8 cellular contexts compared by ENCODE assay signal in the genomic region with DNA sequence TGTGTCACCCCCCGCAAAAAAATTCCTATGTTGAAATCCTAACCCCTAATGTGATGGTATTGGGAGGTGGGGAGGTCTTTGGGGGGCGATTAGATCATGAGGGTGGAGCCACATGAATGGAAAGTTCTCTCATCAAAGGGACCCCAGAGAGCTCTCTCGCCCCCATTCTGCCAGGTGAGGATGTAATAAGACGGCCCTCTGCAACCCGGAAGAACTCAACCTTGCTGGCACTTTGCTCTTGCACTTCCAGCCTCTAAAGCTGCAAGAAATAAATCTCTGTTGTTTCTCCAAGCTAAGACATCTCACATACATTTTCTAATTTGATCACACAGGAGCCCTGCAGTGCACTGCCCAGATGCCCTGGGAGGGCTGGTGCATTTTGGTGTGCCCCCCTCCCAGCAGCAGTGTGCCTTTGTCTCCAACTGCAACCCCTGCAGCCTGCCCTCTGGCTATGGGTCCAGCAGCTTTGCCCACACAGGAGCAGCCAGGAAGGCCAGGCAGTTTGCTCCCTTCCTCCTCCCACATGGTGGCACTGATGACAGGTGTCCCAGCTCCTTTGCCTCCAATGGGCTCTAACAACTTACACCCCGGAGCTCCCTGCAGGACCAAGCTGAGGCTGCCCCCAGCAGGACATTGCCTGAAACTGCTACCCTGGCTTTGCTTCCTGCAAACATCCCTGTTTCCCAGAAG. TPM values are rescaled to one million over a fixed set of nuclear protein-coding genes. Genes with fewer than 3 reads are reported as not detected.
DNase-seq lines count a peak whose midpoint lies in the region; ATAC-seq and TF ChIP-seq lines count a peak whose summit lies in the region.

No MANE protein-coding gene starts in this region.

- H3K79me2 ChIP-seq in HCT116 (ENCODE audit: insufficient read depth, low read length), result no peaks in the 10 kb centered on the region

- H3K4me3 ChIP-seq in HCT116 (replicated peaks in 1 of 2; ENCODE audit: low read depth in 1 of 2, low read length in 2 of 2) (no peak overlapping the region), vagina (no peak overlapping the region)

- H3K27ac ChIP-seq in HCT116 (ENCODE audit: low read depth, low read length) (no peak overlapping the region), vagina (no peak overlapping the region)

- RAD21 ChIA-PET in HCT116 (lab: Charles Lee; ENCODE audit: low non-redundant PET in 1 of 2, low total read pairs in 2 of 2, uncharacterized antibody in 2 of 2, unreplicated experiment in 2 of 2), result interaction anchor here (0.7 to 1.4 kb wide), 9 partner anchors 41 to 177 kb away, joined by 3 to 11 read pairs (median 5); no protein-coding TSS in a partner anchor

- H3K36me3 ChIP-seq in HCT116 (ENCODE audit: control insufficient read depth in 1 of 2, insufficient read depth in 2 of 2, low read length in 2 of 2) (no peaks in the 10 kb centered on the region), vagina (no peaks in the 10 kb centered on the region)

- H3K4me1 ChIP-seq in HCT116 (ENCODE audit: control insufficient read depth in 1 of 2, insufficient read depth in 2 of 2, low read length in 2 of 2) (peaks cover 4 to 9% of the 10 kb centered on the region in 2 experiments; a peak in 1 of 4 replicates), vagina (peaks cover 27% of the 10 kb centered on the region)

- no peak overlapping the region for H3K4me3 Mint-ChIP-seq in MCF 10A (ENCODE audit: unreplicated experiment)

- no peak overlapping the region for H3K9ac ChIP-seq in HCT116 (ENCODE audit: low read length)

- ATAC-seq in HCT116 (peak; percentile 82), left colon (peak; percentile 69), GM21447 (IDR thresholded peaks at IDR 0.05; ENCODE audit: unreplicated experiment) (no peak), HG03439 (IDR thresholded peaks at IDR 0.05; ENCODE audit: unreplicated experiment) (no peak)

- H3K36me3 Mint-ChIP-seq in MCF 10A (ENCODE audit: insufficient read depth, unreplicated experiment), result no peaks in the 10 kb centered on the region

- BruUV-seq in HCT116 (replicated peaks; lab: Mats Ljungman, UMichigan), result no TSS peak
- BruUV-seq in MCF 10A (replicated peaks; lab: Mats Ljungman, UMichigan), result no TSS peak

- H3K9me3 ChIP-seq in HCT116 (ENCODE audit: control insufficient read depth in 1 of 2, insufficient read depth in 1 of 2, low read depth in 1 of 2, low read length in 2 of 2) (no peaks in the 10 kb centered on the region), vagina (no peaks in the 10 kb centered on the region)

- POLR2A ChIA-PET in HCT116 (lab: Charles Lee) (no interaction called here), MCF 10A (lab: Yijun Ruan, JAX) (interaction anchor here (1.0 to 1.8 kb wide), 5 partner anchors 41 to 178 kb away, joined by 3 to 9 read pairs (median 6); no protein-coding TSS in a partner anchor)

- TF ChIP-seq POLR2A in HCT116 (IDR thresholded peaks at IDR 0.05; ENCODE audit: borderline replicate concordance, extremely low read depth, insufficient read depth, insufficient read length), result no peak
- no peak for TF ChIP-seq POLR2A in vagina (IDR thresholded peaks at IDR 0.05)

- peak; percentile 60 for DNase-seq in COLO829 (ENCODE audit: low spot score)
- peak; percentile 64 for DNase-seq in HCT116 (ENCODE audit: low read depth, low spot score)
- DNase-seq in NCI-H510A treated with DMSO at 0.1 percent for 48 hours (lab: John Stamatoyannopoulos, UW), result peak; percentile 91
- DNase-seq in MCF 10A (ENCODE audit: unreplicated experiment), result peak; percentile 76
- DNase-seq in left colon, result peak in 1 of 2 donors; percentile 42
- no peak for DNase-seq in vagina (ENCODE audit: extremely low spot score in 2 of 2)

- no peak overlapping the region for H3K4me2 ChIP-seq in HCT116 (ENCODE audit: low read length)

- TF ChIP-seq CTCF in HCT116 (IDR thresholded peaks at IDR 0.05 in 2 of 3, conservative IDR thresholded peaks at IDR 0.05 in 1 of 3; ENCODE audit: borderline replicate concordance in 1 of 3, insufficient read depth in 1 of 3, low read depth in 2 of 3, low read length in 2 of 3) (peak; percentile 79 to 93 (median 85)), MCF 10A (IDR thresholded peaks at IDR 0.05; ENCODE audit: unreplicated experiment) (peak; percentile 94), vagina (IDR thresholded peaks at IDR 0.05) (peak; percentile 43 to 59 (median 44))

- H3K9me3 Mint-ChIP-seq in MCF 10A (ENCODE audit: unreplicated experiment), result no peaks in the 10 kb centered on the region

- peak; percentile 91 for TF ChIP-seq RAD21 in HCT116 (IDR thresholded peaks at IDR 0.05; ENCODE audit: low read depth)

- no peaks in the 10 kb centered on the region for H3K9me2 ChIP-seq in HCT116 (ENCODE audit: insufficient read depth)

- CTCF ChIA-PET in HCT116 (lab: Charles Lee) (interaction anchor here (0.7 to 3.5 kb wide), 22 partner anchors 9 to 539 kb away, joined by 3 to 81 read pairs (median 4); no protein-coding TSS in a partner anchor), MCF 10A (lab: Yijun Ruan, JAX) (interaction anchor here (0.5 to 16.0 kb wide), 39 partner anchors 10 to 762 kb away, joined by 3 to 298 read pairs (median 4); a partner anchor contains a TSS)

- H3K4me1 Mint-ChIP-seq in MCF 10A (ENCODE audit: insufficient read depth, unreplicated experiment), result peaks cover 10% of the 10 kb centered on the region

- intact Hi-C loops in HCT116 (cut with micrococcal nuclease), result loop anchor here (1.0 kb wide), 3 partner anchors 42 to 537 kb away; no protein-coding TSS in a partner anchor
- intact Hi-C loops in MCF 10A (cut with micrococcal nuclease), result loop anchor here (1.0 to 2.0 kb wide), 3 partner anchors 42 to 538 kb away; no protein-coding TSS in a partner anchor
- intact Hi-C loops in left colon (cut with DNase I, micrococcal nuclease), result loop anchor here in 1 of 2 donors (5.0 to 10.0 kb wide), 2 partner anchors 101 to 326 kb away; no protein-coding TSS in a partner anchor
- intact Hi-C loops in vagina (cut with DNase I), result loop anchor here (10.0 kb wide), 1 partner anchor 104 kb away; no protein-coding TSS in a partner anchor

- H3K27me3 Mint-ChIP-seq in MCF 10A (ENCODE audit: insufficient read depth, unreplicated experiment), result no peaks in the 10 kb centered on the region

- no peak overlapping the region for H3K27ac Mint-ChIP-seq in MCF 10A (ENCODE audit: low read depth, unreplicated experiment)

- no peaks in the 10 kb centered on the region for H3K27me3 ChIP-seq in HCT116 (ENCODE audit: insufficient read depth, low read length)
- H3K27me3 ChIP-seq in vagina, result no peaks in the 10 kb centered on the region

- no peaks in the 10 kb centered on the region for H4K20me1 ChIP-seq in HCT116 (ENCODE audit: insufficient read depth)

- H2AFZ ChIP-seq in HCT116 (ENCODE audit: low read depth, low read length, poor library complexity, severe bottlenecking), result no peak overlapping the region

TF ChIP-seq in HCT116, 20 proteins besides CTCF, POLR2A, EP300 and RAD21:
- TF ChIP-seq, protein P1, sequence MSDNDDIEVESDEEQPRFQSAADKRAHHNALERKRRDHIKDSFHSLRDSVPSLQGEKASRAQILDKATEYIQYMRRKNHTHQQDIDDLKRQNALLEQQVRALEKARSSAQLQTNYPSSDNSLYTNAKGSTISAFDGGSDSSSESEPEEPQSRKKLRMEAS (IDR thresholded peaks at IDR 0.05), result no peak
- TF ChIP-seq JUND (IDR thresholded peaks at IDR 0.05), result no peak
- TF ChIP-seq, protein P2, sequence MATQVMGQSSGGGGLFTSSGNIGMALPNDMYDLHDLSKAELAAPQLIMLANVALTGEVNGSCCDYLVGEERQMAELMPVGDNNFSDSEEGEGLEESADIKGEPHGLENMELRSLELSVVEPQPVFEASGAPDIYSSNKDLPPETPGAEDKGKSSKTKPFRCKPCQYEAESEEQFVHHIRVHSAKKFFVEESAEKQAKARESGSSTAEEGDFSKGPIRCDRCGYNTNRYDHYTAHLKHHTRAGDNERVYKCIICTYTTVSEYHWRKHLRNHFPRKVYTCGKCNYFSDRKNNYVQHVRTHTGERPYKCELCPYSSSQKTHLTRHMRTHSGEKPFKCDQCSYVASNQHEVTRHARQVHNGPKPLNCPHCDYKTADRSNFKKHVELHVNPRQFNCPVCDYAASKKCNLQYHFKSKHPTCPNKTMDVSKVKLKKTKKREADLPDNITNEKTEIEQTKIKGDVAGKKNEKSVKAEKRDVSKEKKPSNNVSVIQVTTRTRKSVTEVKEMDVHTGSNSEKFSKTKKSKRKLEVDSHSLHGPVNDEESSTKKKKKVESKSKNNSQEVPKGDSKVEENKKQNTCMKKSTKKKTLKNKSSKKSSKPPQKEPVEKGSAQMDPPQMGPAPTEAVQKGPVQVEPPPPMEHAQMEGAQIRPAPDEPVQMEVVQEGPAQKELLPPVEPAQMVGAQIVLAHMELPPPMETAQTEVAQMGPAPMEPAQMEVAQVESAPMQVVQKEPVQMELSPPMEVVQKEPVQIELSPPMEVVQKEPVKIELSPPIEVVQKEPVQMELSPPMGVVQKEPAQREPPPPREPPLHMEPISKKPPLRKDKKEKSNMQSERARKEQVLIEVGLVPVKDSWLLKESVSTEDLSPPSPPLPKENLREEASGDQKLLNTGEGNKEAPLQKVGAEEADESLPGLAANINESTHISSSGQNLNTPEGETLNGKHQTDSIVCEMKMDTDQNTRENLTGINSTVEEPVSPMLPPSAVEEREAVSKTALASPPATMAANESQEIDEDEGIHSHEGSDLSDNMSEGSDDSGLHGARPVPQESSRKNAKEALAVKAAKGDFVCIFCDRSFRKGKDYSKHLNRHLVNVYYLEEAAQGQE (IDR thresholded peaks at IDR 0.05; ENCODE audit: low read depth), result no peak
- TF ChIP-seq FOSL1 (IDR thresholded peaks at IDR 0.05; ENCODE audit: low read depth), result no peak
- no peak for TF ChIP-seq SIN3A (IDR thresholded peaks at IDR 0.05; ENCODE audit: low read depth)

RNA-seq across cellular contexts. Expression of a gene that starts 59.3 kb away (rescaled TPM):
- total RNA-seq in HCT116 (2021; ENCODE audit: unreplicated experiment) (3.4 TPM), MCF 10A (2022) (not detected in 2 replicates), left colon (1 to 10 TPM; 2.2 to 6.7 TPM), vagina (12.0 TPM)
- 3.1 and 4.2 TPM in 2 replicates for polyA plus RNA-seq in HCT116 (2012)

Comparison
In these comparisons a context has a peak if more than half of its experiments do, and no peak if none do; other contexts are left out.
1. DNase-seq: peak in COLO829 (single experiment), HCT116 (single experiment), NCI-H510A treated with DMSO at 0.1 percent for 48 hours (single experiment) and MCF 10A (single experiment); none in vagina (0 of 2).
2. ATAC-seq: peak in HCT116 (single experiment) and left colon (single experiment); none in GM21447 (single experiment) and HG03439 (single experiment).
3. CTCF ChIP-seq: peak in every context shown above with its lines; median percentile 94 in MCF 10A; 85 in HCT116; 44 in vagina.